In the genomic region with DNA sequence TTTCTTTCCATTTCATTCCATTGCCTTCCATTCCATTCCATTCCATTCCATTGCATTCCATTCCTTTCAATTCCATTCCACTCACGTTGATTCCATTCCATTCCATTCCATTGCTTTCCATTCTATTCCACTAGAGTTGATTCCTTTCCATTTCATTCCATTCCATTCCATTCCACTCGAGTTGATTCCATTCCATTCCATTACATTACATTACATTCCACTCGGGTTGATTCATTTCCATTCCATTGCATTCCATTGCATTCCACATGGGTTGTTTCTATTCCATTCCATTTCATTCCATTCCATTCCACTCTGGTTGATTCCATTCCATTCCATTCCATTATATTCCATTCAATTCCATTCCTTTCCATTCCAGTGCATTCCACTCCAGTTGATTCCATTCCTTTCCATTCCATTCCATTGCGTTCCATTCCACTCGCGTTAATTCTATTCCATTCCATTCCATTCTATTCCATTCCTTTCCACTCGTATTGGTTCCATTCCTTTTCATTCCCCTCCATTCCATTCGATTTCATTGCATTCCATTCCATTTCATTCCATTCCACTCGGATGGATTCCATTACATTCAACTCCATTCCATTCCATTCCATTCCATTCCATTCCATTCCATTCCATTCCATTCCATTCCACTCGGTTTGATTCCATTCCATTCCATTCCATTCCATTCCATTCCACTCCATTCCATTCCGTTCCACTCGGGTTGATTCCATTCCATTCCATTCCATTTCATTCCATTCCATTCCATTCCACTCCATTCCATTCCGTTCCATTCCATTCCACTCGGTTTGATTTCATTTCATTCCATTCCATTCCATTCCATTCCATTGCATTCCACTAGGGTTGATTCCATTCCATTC, we compare ENCODE assay signal across 8 cellular contexts.
A peak's percentile ranks its signal among the peaks of the same experiment; 100 is the strongest.
DNase-seq lines count a peak whose midpoint lies in the region; ATAC-seq and TF ChIP-seq lines count a peak whose summit lies in the region.
"Not testable (repeated sequence)": the region's sequence is repeated elsewhere in the genome, so short reads cannot be mapped to it uniquely, and the experiment has no call there.

No MANE protein-coding gene starts in this region.

- not testable (repeated sequence) for H3K9ac ChIP-seq in subcutaneous abdominal adipose tissue (ENCODE audit: low read length in 5 of 5)

- not testable (repeated sequence) for H3K4me1 Mint-ChIP-seq in GM23338

- DNase-seq in GM23338 (ENCODE audit: low spot score); body of pancreas; left lobe of liver (ENCODE audit: low spot score): not testable (repeated sequence)

- not testable (repeated sequence) for H3K9me3 Mint-ChIP-seq in GM23338

- 42 to 56% methylated on average over 14 of the region's 14 CpGs for WGBS in body of pancreas, 2 donors

- H3K9me3 ChIP-seq in body of pancreas (peaks cover 0 to 37% (median 0%) of the 10 kb centered on the region in 3 donors), subcutaneous abdominal adipose tissue (ENCODE audit: control insufficient read depth in 5 of 5, low read length in 5 of 5) (peaks cover 0 to 26% (median under 1%) of the 10 kb centered on the region in 5 donors)

- not testable (repeated sequence) for H2AFZ ChIP-seq in GM23338

- H3K4me3 ChIP-seq in GM23338 = peak overlapping the region; percentile 16; the same call in 1 of the 2 replicates
- H3K4me3 ChIP-seq in body of pancreas = not testable (repeated sequence)
- H3K4me3 ChIP-seq in subcutaneous abdominal adipose tissue (ENCODE audit: low read depth in 1 of 5, low read length in 5 of 5) = peak overlapping the region in 3 of 5 donors; percentile 2 to 6 (median 6)

- not testable (repeated sequence) for H3K9me2 ChIP-seq in GM23338 (ENCODE audit: insufficient read depth)

- H3K79me2 ChIP-seq in GM23338 (replicated peaks; ENCODE audit: insufficient read depth) = not testable (repeated sequence)

- not testable (repeated sequence) for H3K4me3 Mint-ChIP-seq in GM23338

- peaks cover 40% of the 10 kb centered on the region for H3K27me3 Mint-ChIP-seq in GM23338 (ENCODE audit: insufficient read depth, low read depth, poor library complexity)

- not testable (repeated sequence) for TF ChIP-seq CTCF in GM23338 (conservative IDR thresholded peaks at IDR 0.05; ENCODE audit: low read depth in 2 of 2); body of pancreas (IDR thresholded peaks at IDR 0.05)

- not testable (repeated sequence) for TF ChIP-seq POLR2A in body of pancreas (IDR thresholded peaks at IDR 0.05)

- intact Hi-C loops in body of pancreas (cut with DNase I) = not testable (repeated sequence)

- H3K36me3 Mint-ChIP-seq in GM23338 (ENCODE audit: low read depth) = not testable (repeated sequence)

- not testable (repeated sequence) for H4K20me1 ChIP-seq in GM23338 (replicated peaks; ENCODE audit: insufficient read depth)

- H3K36me3 ChIP-seq in GM23338 (ENCODE audit: insufficient read depth) = peaks cover 25% of the 10 kb centered on the region
- not testable (repeated sequence) for H3K36me3 ChIP-seq in body of pancreas (replicated peaks in 1 of 2; ENCODE audit: insufficient read depth in 1 of 2, low read depth in 2 of 2); subcutaneous abdominal adipose tissue (ENCODE audit: control insufficient read depth in 5 of 5, insufficient read depth in 5 of 5, low read length in 5 of 5)

- not testable (repeated sequence) for H3K27ac ChIP-seq in GM23338 (ENCODE audit: low read depth); body of pancreas; subcutaneous abdominal adipose tissue (ENCODE audit: low read depth, low read length)

- H3K27ac Mint-ChIP-seq in GM23338 = not testable (repeated sequence)

- not testable (repeated sequence) for H3K4me1 ChIP-seq in GM23338 (ENCODE audit: insufficient read depth); body of pancreas; subcutaneous abdominal adipose tissue (ENCODE audit: control insufficient read depth in 5 of 5, insufficient read depth in 5 of 5, low read length in 5 of 5)

- not testable (repeated sequence) for H3K27me3 ChIP-seq in GM23338 (ENCODE audit: insufficient read depth); body of pancreas; subcutaneous abdominal adipose tissue (ENCODE audit: control insufficient read depth in 5 of 5, insufficient read depth in 4 of 5, low read length in 5 of 5)

- ATAC-seq in GM18511 (IDR thresholded peaks at IDR 0.05; ENCODE audit: unreplicated experiment) = peak; percentile 57
- peak; percentile 43 for ATAC-seq in GM19455 (IDR thresholded peaks at IDR 0.05; ENCODE audit: unreplicated experiment)
- ATAC-seq in GM23338 = not testable (repeated sequence)
- peak; percentile 43 for ATAC-seq in HG02981 (IDR thresholded peaks at IDR 0.05; ENCODE audit: unreplicated experiment)
- peak; percentile 34 for ATAC-seq in HG03469 (IDR thresholded peaks at IDR 0.05; ENCODE audit: unreplicated experiment)
- peak; percentile 24 for ATAC-seq in body of pancreas
- peak; percentile 51 for ATAC-seq in left lobe of liver

- H3K4me2 ChIP-seq in GM23338 = not testable (repeated sequence)

- H3F3A ChIP-seq in GM23338 (replicated peaks; ENCODE audit: low read depth) = not testable (repeated sequence)
